In the genomic region with DNA sequence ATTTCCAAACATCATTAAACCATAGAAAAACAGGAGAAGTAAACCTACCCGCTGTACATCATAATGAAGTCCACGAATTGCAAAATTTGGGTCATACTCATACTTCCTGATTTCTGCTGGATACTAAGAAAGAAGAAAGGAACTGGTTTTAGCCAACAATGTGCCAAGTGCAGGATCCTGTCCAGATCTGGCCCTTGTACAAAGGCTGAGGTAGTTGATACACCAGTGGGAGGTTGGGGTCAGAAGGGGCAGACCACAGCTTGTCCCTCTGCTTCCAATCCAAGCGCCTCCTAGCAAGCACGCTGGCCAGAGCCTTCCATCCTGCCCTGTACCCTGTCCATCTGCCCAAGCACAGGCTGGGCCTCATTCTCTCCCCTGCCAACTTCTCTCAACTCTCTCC, we compare ENCODE assay signal across 1 cellular context.
TF ChIP-seq lines count a peak whose summit lies in the region.

No MANE protein-coding gene starts in this region.

TF ChIP-seq in K562, 482 proteins besides CTCF, POLR2A, EP300 and RAD21:
- TF ChIP-seq CBFA2T3 (IDR thresholded peaks at IDR 0.05) (peak; percentile 38), ZNF79 (CRISPR knock-in tag; IDR thresholded peaks at IDR 0.05; ENCODE audit: low read depth) (no peak), ATF1 (CRISPR knock-in tag; IDR thresholded peaks at IDR 0.05) (no peak), ATF1 (tag; IDR thresholded peaks at IDR 0.05) (no peak), MAFG (tag; conservative IDR thresholded peaks at IDR 0.05) (no peak), ETV5 (CRISPR knock-in tag; IDR thresholded peaks at IDR 0.05; ENCODE audit: low read depth) (no peak), ZC3H4 (CRISPR knock-in tag; IDR thresholded peaks at IDR 0.05; ENCODE audit: borderline replicate concordance) (no peak), SP1 (CRISPR knock-in tag; IDR thresholded peaks at IDR 0.05) (no peak), VEZF1 (CRISPR knock-in tag; IDR thresholded peaks at IDR 0.05) (no peak)
